22 cellular contexts compared by ENCODE assay signal in genomic region chr19:52585604-52586003, GRCh38.
"Had no signal": no experiment of that assay in that cellular context is flagged by ENCODE, and none has a peak within 500 bp of the region (broad histone marks: within the 10 kb centered on the region; RNA-seq: fewer than 3 reads in every experiment).

No MANE protein-coding gene starts in this region.

- DNase-seq: dorsolateral prefrontal cortex; effector CD4-positive, alpha-beta T cell; hypothalamus; mesenchymal stem cell; mucosa of descending colon; naive thymus-derived CD4-positive, alpha-beta T cell; spleen; stimulated activated CD4-positive, alpha-beta T cell treated with anti-CD3 and anti-CD28 coated beads, Interleukin-4, amount 100 ng/mL, for 4 hours; stimulated activated naive CD8-positive, alpha-beta T cell treated with anti-CD3 and anti-CD28 coated beads, Interleukin-15, Interleukin-2, amounts not matched to agents 100 U/mL and 50 U/mL, for 24 hours; testis; tibial artery had no signal

- H3K4me1 Mint-ChIP-seq: mesothelial cell of epicardium; naive thymus-derived CD4-positive, alpha-beta T cell; nephron; neural progenitor cell; stimulated activated memory B cell treated with anti-CD40 and anti-IgM and Interleukin-4, amounts not matched to agents 10 μg/mL and 1 μg/mL and 100 μg/mL, for 72 hours had no signal

- H3K4me3 ChIP-seq: mucosa of descending colon, neural progenitor cell, prostate gland, spleen had no signal

- H3K9me3 ChIP-seq: prostate gland, testis had no signal

- FAIRE-seq: colon, frontal cortex, keratinocyte, urothelium cell line had no signal

- H3K4me3 Mint-ChIP-seq: mesothelial cell of epicardium; nephron; neural progenitor cell; stimulated activated memory B cell treated with anti-CD40 and anti-IgM and Interleukin-4, amounts not matched to agents 10 μg/mL and 1 μg/mL and 100 μg/mL, for 72 hours; type B pancreatic cell had no signal

- H3K27ac Mint-ChIP-seq: mesothelial cell of epicardium; naive thymus-derived CD4-positive, alpha-beta T cell; nephron; neural progenitor cell; stimulated activated memory B cell treated with anti-CD40 and anti-IgM and Interleukin-4, amounts not matched to agents 10 μg/mL and 1 μg/mL and 100 μg/mL, for 72 hours; type B pancreatic cell had no signal

- H2AFZ ChIP-seq: neural progenitor cell, parathyroid adenoma had no signal

- H3K27me3 Mint-ChIP-seq: naive thymus-derived CD4-positive, alpha-beta T cell; stimulated activated memory B cell treated with anti-CD40 and anti-IgM and Interleukin-4, amounts not matched to agents 10 μg/mL and 1 μg/mL and 100 μg/mL, for 72 hours; type B pancreatic cell had no signal

- H3K4me1 ChIP-seq: neural progenitor cell, parathyroid adenoma, prostate gland, spleen, testis, tibial artery had no signal

- H3K27me3 ChIP-seq: dorsolateral prefrontal cortex, neural progenitor cell, spleen, testis, tibial artery had no signal

- H3K27ac ChIP-seq: dorsolateral prefrontal cortex, neural progenitor cell, parathyroid adenoma, prostate gland, spleen, testis had no signal

- H3K9me3 Mint-ChIP-seq: type B pancreatic cell had no signal

- H3K4me2 ChIP-seq: neural progenitor cell had no signal

- H3K36me3 ChIP-seq: prostate gland had no signal

- H3K9ac ChIP-seq: neural progenitor cell, parathyroid adenoma had no signal

- ATAC-seq: mucosa of descending colon; naive thymus-derived CD4-positive, alpha-beta T cell; stimulated activated memory B cell treated with anti-CD40 and anti-IgM and Interleukin-4, amounts not matched to agents 10 μg/mL and 1 μg/mL and 100 μg/mL, for 72 hours; stimulated activated naive CD8-positive, alpha-beta T cell treated with anti-CD3 and anti-CD28 coated beads, Interleukin-15, Interleukin-2, amounts not matched to agents 100 U/mL and 50 U/mL, for 24 hours had no signal

- H3K79me2 ChIP-seq: parathyroid adenoma had no signal
